Comparison of ENCODE assay signal across 1 cellular context in the genomic region with DNA sequence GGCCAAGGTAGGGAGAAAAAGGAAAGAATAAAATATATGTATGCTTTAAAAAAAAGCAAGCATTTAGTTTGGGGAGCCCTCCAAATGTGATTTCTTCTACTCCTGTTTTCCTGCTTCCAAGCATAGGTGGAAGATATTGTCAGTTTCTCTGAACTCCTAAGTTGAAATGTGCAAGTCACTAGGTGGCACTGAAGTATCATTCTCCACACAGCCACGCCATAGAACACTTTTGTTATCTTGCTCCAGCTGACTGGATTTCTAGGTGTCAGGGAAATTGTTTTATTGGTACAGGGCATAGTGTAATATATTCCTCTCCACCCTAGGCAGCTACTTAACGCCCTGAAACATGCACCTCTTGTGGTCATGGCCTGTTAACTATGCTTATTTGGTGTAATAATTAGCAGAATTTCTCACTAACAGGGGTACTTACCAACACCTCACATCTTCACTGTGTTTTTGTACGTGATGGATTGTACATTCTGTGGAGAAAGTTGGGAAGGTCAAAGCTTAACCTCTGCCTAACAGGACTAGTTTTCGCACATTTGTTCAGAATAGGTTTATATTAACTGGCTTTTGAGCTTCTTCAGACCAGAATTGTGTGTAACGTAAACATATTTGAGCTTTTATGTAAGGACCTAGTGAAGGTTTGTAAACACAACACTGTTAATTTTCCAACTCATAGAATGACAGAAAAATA.
A peak's percentile ranks its signal among the peaks of the same experiment; 100 is the strongest.
TF ChIP-seq lines count a peak whose summit lies in the region.

No MANE protein-coding gene starts in this region.

TF ChIP-seq in HepG2, 621 proteins besides CTCF, POLR2A, EP300 and RAD21 (continued from another document and continues in another):
- TF ChIP-seq HMG20A (CRISPR knock-in tag; IDR thresholded peaks at IDR 0.05; ENCODE audit: borderline replicate concordance) (0 out of 2 replicates have a peak, but pooled peaks have one; percentile 32), ZNF614 (CRISPR knock-in tag; IDR thresholded peaks at IDR 0.05; ENCODE audit: borderline replicate concordance) (peak; percentile 45; the same call in 1 of the 2 replicates), ZNF18 (CRISPR knock-in tag; IDR thresholded peaks at IDR 0.05; ENCODE audit: insufficient replicate concordance) (no peak), PATZ1 (CRISPR knock-in tag; IDR thresholded peaks at IDR 0.05) (peak; percentile 38; the same call in 1 of the 2 replicates), ZNF414 (CRISPR knock-in tag; IDR thresholded peaks at IDR 0.05) (no peak), FOXK1 (CRISPR knock-in tag; IDR thresholded peaks at IDR 0.05; ENCODE audit: borderline replicate concordance, low read depth) (0 out of 2 replicates have a peak, but pooled peaks have one; percentile 7), SIX1 (CRISPR knock-in tag; IDR thresholded peaks at IDR 0.05; ENCODE audit: borderline replicate concordance) (0 out of 2 replicates have a peak, but pooled peaks have one; percentile 27), ATF7-NPFF (CRISPR knock-in tag; IDR thresholded peaks at IDR 0.05; ENCODE audit: low read depth) (no peak), TBX2 (CRISPR knock-in tag; IDR thresholded peaks at IDR 0.05; ENCODE audit: borderline replicate concordance) (peak; percentile 94; the same call in 1 of the 2 replicates), STAT6 (CRISPR knock-in tag; IDR thresholded peaks at IDR 0.05; ENCODE audit: borderline replicate concordance) (peak; percentile 79; the same call in 1 of the 2 replicates), BCL6 (CRISPR knock-in tag; IDR thresholded peaks at IDR 0.05) (peak; percentile 47), TFDP2 (CRISPR knock-in tag; IDR thresholded peaks at IDR 0.05) (no peak), ZBTB43 (CRISPR knock-in tag; conservative IDR thresholded peaks at IDR 0.05) (0 out of 2 replicates have a peak, but pooled peaks have one; percentile 44), SMC3 (IDR thresholded peaks at IDR 0.05; ENCODE audit: low read length) (peak; percentile 92), ZMYM4 (CRISPR knock-in tag; IDR thresholded peaks at IDR 0.05) (peak; percentile 52), KMT2A (CRISPR knock-in tag; IDR thresholded peaks at IDR 0.05) (peak; percentile 48; the same call in 1 of the 2 replicates), NCOA2 (CRISPR knock-in tag; IDR thresholded peaks at IDR 0.05) (no peak), SAP130 (CRISPR knock-in tag; IDR thresholded peaks at IDR 0.05; ENCODE audit: low read depth) (peak; percentile 66), ZNF276 (CRISPR knock-in tag; IDR thresholded peaks at IDR 0.05; ENCODE audit: low read depth) (no peak), MED1 (CRISPR knock-in tag; IDR thresholded peaks at IDR 0.05) (peak; percentile 46; the same call in 1 of the 2 replicates), KMT2B (CRISPR knock-in tag; IDR thresholded peaks at IDR 0.05) (peak; percentile 39; the same call in 1 of the 2 replicates), MXI1 (IDR thresholded peaks at IDR 0.05; ENCODE audit: borderline replicate concordance, low read depth, low read length) (0 out of 3 replicates have a peak, but pooled peaks have one; percentile 25), ZEB1 (IDR thresholded peaks at IDR 0.05; ENCODE audit: insufficient replicate concordance, low read depth) (no peak), EEA1 (CRISPR knock-in tag; IDR thresholded peaks at IDR 0.05; ENCODE audit: borderline replicate concordance) (no peak), MIXL1 (CRISPR knock-in tag; IDR thresholded peaks at IDR 0.05) (peak; percentile 17; the same call in 1 of the 2 replicates), HDAC1 (CRISPR knock-in tag; IDR thresholded peaks at IDR 0.05) (peak; percentile 26; the same call in 1 of the 2 replicates), ASH2L (IDR thresholded peaks at IDR 0.05; ENCODE audit: insufficient read length, low read depth, low read length) (peak; percentile 42), ZNF776 (CRISPR knock-in tag; IDR thresholded peaks at IDR 0.05) (no peak), ZNF362 (CRISPR knock-in tag; IDR thresholded peaks at IDR 0.05; ENCODE audit: borderline replicate concordance) (peak; percentile 58; the same call in 1 of the 2 replicates), REXO4 (CRISPR knock-in tag; IDR thresholded peaks at IDR 0.05; ENCODE audit: borderline replicate concordance) (no peak), PLRG1 (conservative IDR thresholded peaks at IDR 0.05) (no peak), ZFP1 (CRISPR knock-in tag; IDR thresholded peaks at IDR 0.05) (0 out of 2 replicates have a peak, but pooled peaks have one; percentile 37), BATF2 (CRISPR knock-in tag; IDR thresholded peaks at IDR 0.05) (no peak), TCF7 (IDR thresholded peaks at IDR 0.05; ENCODE audit: low read depth) (peak; percentile 56), ZNF33B (CRISPR knock-in tag; IDR thresholded peaks at IDR 0.05) (0 out of 2 replicates have a peak, but pooled peaks have one; percentile 27), ZNF792 (CRISPR knock-in tag; IDR thresholded peaks at IDR 0.05) (0 out of 2 replicates have a peak, but pooled peaks have one; percentile 17), FOXA3 (CRISPR knock-in tag; IDR thresholded peaks at IDR 0.05) (peak; percentile 59; the same call in 1 of the 2 replicates), NR2F2 (IDR thresholded peaks at IDR 0.05; ENCODE audit: borderline replicate concordance, low read depth) (peak; percentile 62; the same call in 1 of the 2 replicates), ZNF180 (CRISPR knock-in tag; IDR thresholded peaks at IDR 0.05; ENCODE audit: borderline replicate concordance, low read depth) (no peak), NR0B2 (CRISPR knock-in tag; IDR thresholded peaks at IDR 0.05) (no peak), ATRX (CRISPR knock-in tag; IDR thresholded peaks at IDR 0.05; ENCODE audit: borderline replicate concordance) (no peak), PPARG (CRISPR knock-in tag; conservative IDR thresholded peaks at IDR 0.05) (peak; percentile 31; the same call in 1 of the 2 replicates), SOX5 (CRISPR knock-in tag; IDR thresholded peaks at IDR 0.05; ENCODE audit: borderline replicate concordance) (peak; percentile 22; the same call in 1 of the 2 replicates), CREM (IDR thresholded peaks at IDR 0.05) (no peak), CREM (CRISPR knock-in tag; IDR thresholded peaks at IDR 0.05) (no peak)
- TF ChIP-seq, protein P1, sequence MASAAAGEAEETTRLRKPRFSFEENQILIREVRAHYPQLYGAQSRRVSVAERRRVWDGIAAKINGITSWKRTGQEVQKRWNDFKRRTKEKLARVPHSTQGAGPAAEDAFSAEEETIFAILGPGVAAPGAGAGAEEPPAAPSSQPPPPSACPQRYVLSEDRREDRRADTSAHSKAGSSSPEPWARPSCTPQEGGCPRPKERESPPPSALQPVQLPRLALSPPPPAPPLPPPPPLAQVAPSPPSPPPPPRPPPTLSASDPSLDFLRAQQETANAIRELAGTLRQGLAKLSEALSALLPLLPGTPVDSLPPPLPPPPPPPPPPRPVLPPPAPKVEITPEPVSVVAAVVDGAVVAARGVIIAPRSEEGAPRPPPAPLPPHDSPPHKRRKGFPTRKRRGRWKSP (CRISPR knock-in tag; IDR thresholded peaks at IDR 0.05) = peak; percentile 43; the same call in 1 of the 2 replicates
